21 cellular contexts compared by ENCODE assay signal in the genomic region with DNA sequence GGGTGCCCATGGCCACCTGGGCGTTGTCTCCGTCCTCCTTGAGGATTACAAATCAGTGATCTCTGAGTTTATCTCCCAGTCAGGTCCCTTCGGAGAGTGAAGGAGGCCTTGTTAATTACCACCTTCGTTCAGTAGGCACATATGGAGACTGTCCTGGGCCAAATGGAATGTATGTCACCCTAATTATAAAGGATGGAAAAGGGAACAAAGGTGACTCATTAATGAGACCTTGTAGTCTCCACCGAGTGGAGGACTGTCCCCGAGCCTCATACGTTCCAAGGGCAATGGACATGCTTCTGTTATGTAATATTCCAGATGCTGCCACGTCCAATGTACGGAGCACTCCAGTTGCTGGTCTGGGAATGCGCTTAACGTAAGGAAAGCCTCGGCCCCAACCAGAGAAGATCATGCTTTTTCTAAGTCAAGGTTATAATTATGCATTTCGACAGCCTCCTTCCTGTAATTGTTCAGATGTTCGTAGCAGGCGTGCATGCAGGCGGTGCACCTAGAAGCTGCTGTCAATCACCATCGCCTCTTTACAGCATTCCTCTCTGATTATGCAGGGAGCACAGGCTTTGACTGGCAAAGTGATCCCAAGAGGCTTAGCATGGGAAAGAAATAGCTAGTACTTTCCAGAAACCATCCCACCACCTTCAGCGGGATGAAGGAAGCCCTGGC. TPM values are rescaled to one million over a fixed set of nuclear protein-coding genes. Genes with fewer than 3 reads are reported as not detected.
A peak's percentile ranks its signal among the peaks of the same experiment; 100 is the strongest.
DNase-seq lines count a peak whose midpoint lies in the region; ATAC-seq and TF ChIP-seq lines count a peak whose summit lies in the region.
"Had no signal": no experiment of that assay in that cellular context is flagged by ENCODE, and none has a peak within 500 bp of the region (broad histone marks: within the 10 kb centered on the region; RNA-seq: fewer than 3 reads in every experiment).

No MANE protein-coding gene starts in this region.

- H3K4me3 ChIP-seq in gastroesophageal sphincter (no peak overlapping the region), subcutaneous abdominal adipose tissue (ENCODE audit: low read depth in 1 of 5, low read length in 5 of 5) (no peak overlapping the region)
- H3K4me3 ChIP-seq: Peyer's patch had no signal

- no peaks in the 10 kb centered on the region for H3K4me1 Mint-ChIP-seq in T-helper 17 cell
- H3K4me1 Mint-ChIP-seq: central memory CD8-positive, alpha-beta T cell; natural killer cell had no signal

- no peaks in the 10 kb centered on the region for H3K9me3 ChIP-seq in gastroesophageal sphincter
- H3K9me3 ChIP-seq in subcutaneous abdominal adipose tissue (ENCODE audit: control insufficient read depth in 5 of 5, low read length in 5 of 5) = no peaks in the 10 kb centered on the region
- no peaks in the 10 kb centered on the region for H3K9me3 ChIP-seq in T-helper 17 cell (ENCODE audit: control insufficient read depth, low read length, poor library complexity, severe bottlenecking)
- H3K9me3 ChIP-seq: Peyer's patch had no signal

- DNase-seq in lung microvascular endothelial cell (ENCODE audit: low read depth in 2 of 2) (peak; percentile 56 to 98), DMS153 treated with DMSO at 0.1 percent for 48 hours (lab: John Stamatoyannopoulos, UW; ENCODE audit: unreplicated experiment) (no peak), T-helper 17 cell (no peak)
- DNase-seq: activated CD4-positive, CD25-positive, alpha-beta regulatory T cell; activated CD8-positive, alpha-beta memory T cell treated with anti-CD3 and anti-CD28 coated beads, Interleukin-2, amount 50 U/mL, for 4 hours; activated naive CD4-positive, alpha-beta T cell treated with anti-CD3 and anti-CD28 coated beads for 36 hours; AML-193; DMS79 treated with DMSO at 0.1 percent for 48 hours; HCEC 1CT; natural killer cell; NCI-H187; NCI-H526; Peyer's patch; small intestine; T-helper 1 cell had no signal

- ATAC-seq in gastroesophageal sphincter (no peak), GM19463 (IDR thresholded peaks at IDR 0.05; ENCODE audit: unreplicated experiment) (no peak), T-helper 17 cell (no peak), GM18511 (IDR thresholded peaks at IDR 0.05; ENCODE audit: unreplicated experiment) (no peak)
- ATAC-seq: natural killer cell had no signal

- no peak overlapping the region for H3K4me3 Mint-ChIP-seq in T-helper 17 cell
- H3K4me3 Mint-ChIP-seq: activated naive CD4-positive, alpha-beta T cell treated with anti-CD3 and anti-CD28 coated beads for 36 hours; central memory CD8-positive, alpha-beta T cell; natural killer cell had no signal

- no peak for TF ChIP-seq CTCF in VCaP (conservative IDR thresholded peaks at IDR 0.05)
- TF ChIP-seq CTCF in gastroesophageal sphincter (IDR thresholded peaks at IDR 0.05) = no peak

- 78 to 85% methylated on average over 9 to 17 of the region's 18 CpGs for WGBS in gastroesophageal sphincter (ENCODE audit: low coverage in 1 of 2), 2 donors

- no peak overlapping the region for H3K27ac Mint-ChIP-seq in T-helper 17 cell
- H3K27ac Mint-ChIP-seq: activated naive CD4-positive, alpha-beta T cell treated with anti-CD3 and anti-CD28 coated beads for 36 hours; natural killer cell had no signal

- no peaks in the 10 kb centered on the region for H3K36me3 Mint-ChIP-seq in T-helper 17 cell (ENCODE audit: low read depth)
- H3K36me3 Mint-ChIP-seq: natural killer cell had no signal

- no peaks in the 10 kb centered on the region for H3K27me3 Mint-ChIP-seq in T-helper 17 cell
- H3K27me3 Mint-ChIP-seq: central memory CD8-positive, alpha-beta T cell had no signal

- no peak for TF ChIP-seq EP300 in gastroesophageal sphincter (IDR thresholded peaks at IDR 0.05)

- no peak for TF ChIP-seq POLR2A in gastroesophageal sphincter (IDR thresholded peaks at IDR 0.05)

- H3K4me1 ChIP-seq in gastroesophageal sphincter (peaks cover 0 to 46% (median 3%) of the 10 kb centered on the region in 3 donors), subcutaneous abdominal adipose tissue (ENCODE audit: control insufficient read depth in 5 of 5, insufficient read depth in 5 of 5, low read length in 5 of 5) (peaks cover 12 to 66% (median 30%) of the 10 kb centered on the region in 5 donors)
- H3K4me1 ChIP-seq: Peyer's patch had no signal

- H3K9ac ChIP-seq in subcutaneous abdominal adipose tissue (ENCODE audit: low read length in 5 of 5) = peak overlapping the region in 1 of 5 donors; percentile 16

- H3K27me3 ChIP-seq in gastroesophageal sphincter (no peaks in the 10 kb centered on the region), subcutaneous abdominal adipose tissue (ENCODE audit: control insufficient read depth in 5 of 5, insufficient read depth in 4 of 5, low read length in 5 of 5) (no peaks in the 10 kb centered on the region)
- H3K27me3 ChIP-seq: Peyer's patch had no signal

- H3K36me3 ChIP-seq in gastroesophageal sphincter = no peaks in the 10 kb centered on the region
- H3K36me3 ChIP-seq in subcutaneous abdominal adipose tissue (ENCODE audit: control insufficient read depth in 5 of 5, insufficient read depth in 5 of 5, low read length in 5 of 5) = no peaks in the 10 kb centered on the region
- H3K36me3 ChIP-seq: Peyer's patch had no signal

- peak overlapping the region; percentile 85; the same call in 1 of the 2 replicates for H3K27ac ChIP-seq in VCaP
- H3K27ac ChIP-seq in gastroesophageal sphincter = peak overlapping the region in 3 of 4 donors; percentile 24 to 73 (median 60)
- peak overlapping the region; percentile 74 for H3K27ac ChIP-seq in subcutaneous abdominal adipose tissue (ENCODE audit: low read depth, low read length)

RNA-seq across cellular contexts. Expression of gene SEC14L1, which starts 22.4 kb away (rescaled TPM):
- 10 to 100 TPM; 38.4 to 86.1 (median 40.1) TPM for total RNA-seq in gastroesophageal sphincter
- total RNA-seq in lung microvascular endothelial cell = 108 and 190 TPM in 2 replicates
- 100 to 1,000 TPM in 1 of 2 donors, 10 to 100 TPM in 1; 96.6 to 140 TPM for total RNA-seq in T-helper 17 cell

Comparison
In these comparisons a context has a peak if more than half of its experiments do, and no peak if none do; other contexts are left out.
1. DNase-seq: peak in lung microvascular endothelial cell (2 of 2); none in DMS153 treated with DMSO at 0.1 percent for 48 hours (single experiment) and T-helper 17 cell (0 of 3).
2. Peak in every context shown above with its lines, with median percentiles within 50 percentile points of each other: H3K27ac ChIP-seq.